27 cellular contexts compared by ENCODE assay signal in the genomic region with DNA sequence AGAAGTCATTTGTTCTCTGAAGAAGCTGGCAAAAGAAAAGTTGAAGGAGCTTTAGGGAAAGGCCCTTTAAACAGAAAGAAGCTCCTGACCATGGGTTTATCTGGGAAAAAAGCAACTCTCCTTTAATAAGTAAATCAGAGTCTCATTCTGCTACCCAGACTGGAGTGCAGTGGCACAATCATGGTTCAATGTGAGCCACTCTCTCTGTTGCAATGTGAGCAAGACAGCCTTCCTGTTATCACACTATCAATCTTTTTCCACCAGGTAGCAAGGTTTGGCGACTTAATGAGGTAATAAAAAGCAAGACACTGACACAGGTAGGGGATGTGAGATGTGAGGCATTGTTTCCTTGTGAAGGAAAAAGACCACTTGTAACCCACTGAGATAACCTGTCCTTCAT.
DNase-seq lines count a peak whose midpoint lies in the region; ATAC-seq and TF ChIP-seq lines count a peak whose summit lies in the region.
"Had no signal": no experiment of that assay in that cellular context is flagged by ENCODE, and none has a peak within 500 bp of the region (broad histone marks: within the 10 kb centered on the region; RNA-seq: fewer than 3 reads in every experiment).

No MANE protein-coding gene starts in this region.

- H3K4me1 Mint-ChIP-seq in chondrocyte (ENCODE audit: low read depth) = peaks cover 49% of the 10 kb centered on the region
- H3K4me1 Mint-ChIP-seq: activated naive CD4-positive, alpha-beta T cell treated with anti-CD3 and anti-CD28 coated beads, Interleukin-2, amount 10 ng/mL, durations not matched to agents 7 days and 5 days; neural crest cell; T-cell had no signal

- no peaks in the 10 kb centered on the region for H3K27me3 Mint-ChIP-seq in chondrocyte (ENCODE audit: low read depth)

- no peak overlapping the region for H3K4me3 Mint-ChIP-seq in chondrocyte (ENCODE audit: unreplicated experiment)
- H3K4me3 Mint-ChIP-seq: activated naive CD4-positive, alpha-beta T cell treated with anti-CD3 and anti-CD28 coated beads, Interleukin-2, amount 10 ng/mL, durations not matched to agents 7 days and 5 days; dendritic cell treated with granulocyte-macrophage colony-stimulating factor and Interleukin-4, amounts not matched to agents 40 ng/mL and 50 ng/mL, for 4 days; neural crest cell; T-cell had no signal

- no peak for ATAC-seq in HG03139 (IDR thresholded peaks at IDR 0.05; ENCODE audit: unreplicated experiment)
- ATAC-seq: T-cell had no signal

- H3K27ac ChIP-seq in esophagus squamous epithelium = peak overlapping the region; percentile 58 to 90 (median 82)
- no peak overlapping the region for H3K27ac ChIP-seq in osteoblast (ENCODE audit: low read depth, low read length)
- H3K27ac ChIP-seq in uterus = peak overlapping the region; percentile 78 to 98
- H3K27ac ChIP-seq: parathyroid adenoma, SJCRH30, upper lobe of left lung had no signal

- no peaks in the 10 kb centered on the region for H3K27me3 ChIP-seq in esophagus squamous epithelium
- H3K27me3 ChIP-seq in osteoblast (ENCODE audit: insufficient read depth, low read length) = no peaks in the 10 kb centered on the region
- no peaks in the 10 kb centered on the region for H3K27me3 ChIP-seq in uterus
- H3K27me3 ChIP-seq: MG63, Peyer's patch, SJCRH30, upper lobe of left lung had no signal

- H3K9me3 ChIP-seq in esophagus squamous epithelium (no peaks in the 10 kb centered on the region), osteoblast (ENCODE audit: low read depth, low read length) (no peaks in the 10 kb centered on the region), uterus (no peaks in the 10 kb centered on the region)
- H3K9me3 ChIP-seq: Caco-2, MG63, Peyer's patch, SJCRH30, upper lobe of left lung had no signal

- H3K4me1 ChIP-seq in esophagus squamous epithelium = peaks cover 0 to 10% (median 3%) of the 10 kb centered on the region in 3 donors
- peaks cover 8% of the 10 kb centered on the region for H3K4me1 ChIP-seq in osteoblast (ENCODE audit: insufficient read depth, low read length)
- H3K4me1 ChIP-seq in uterus = no peaks in the 10 kb centered on the region
- H3K4me1 ChIP-seq: Caco-2, parathyroid adenoma, Peyer's patch, SJCRH30, upper lobe of left lung had no signal

- H3K9me3 Mint-ChIP-seq in chondrocyte (ENCODE audit: low read depth) = no peaks in the 10 kb centered on the region
- H3K9me3 Mint-ChIP-seq: activated naive CD4-positive, alpha-beta T cell treated with anti-CD3 and anti-CD28 coated beads, Interleukin-2, amount 10 ng/mL, durations not matched to agents 7 days and 5 days; neural crest cell had no signal

- TF ChIP-seq POLR2A in esophagus squamous epithelium (IDR thresholded peaks at IDR 0.05) (no peak), uterus (IDR thresholded peaks at IDR 0.05) (no peak)

- H3K79me2 ChIP-seq in osteoblast (ENCODE audit: insufficient read depth, low read length) = no peaks in the 10 kb centered on the region
- H3K79me2 ChIP-seq: parathyroid adenoma had no signal

- peak overlapping the region; percentile 19 for H2AFZ ChIP-seq in osteoblast (ENCODE audit: low read length)
- H2AFZ ChIP-seq: parathyroid adenoma had no signal

- intact Hi-C loops in esophagus squamous epithelium (cut with DNase I) (no loop called here), uterus (cut with DNase I; ENCODE audit: low total_unique reads) (no loop called here)

- DNase-seq in chondrocyte (ENCODE audit: low spot score) (no peak), esophagus squamous epithelium (lab: John Stamatoyannopoulos, UW) (no peak), osteoblast (ENCODE audit: insufficient read length, low spot score, missing footprints) (no peak), uterus (no peak), NCI-H1048 (lab: John Stamatoyannopoulos, UW) (no peak), D341Med (ENCODE audit: low spot score) (no peak)
- DNase-seq: activated CD4-positive, alpha-beta T cell treated with anti-CD3 and anti-CD28 coated beads, Interleukin-2, amount 50 U/mL, for 4 hours; activated naive CD4-positive, alpha-beta T cell treated with anti-CD3 and anti-CD28 coated beads, Interleukin-2, amount 10 ng/mL, durations not matched to agents 7 days and 5 days; C1 segment of cervical spinal cord; Caco-2; DMS79; GF-D8; glutamatergic neuron; KBM-7; kidney; NCI-H1436; NCI-H345; Peyer's patch; SJCRH30; T-cell; upper lobe of left lung had no signal

- H3K36me3 Mint-ChIP-seq in chondrocyte (ENCODE audit: low read depth) = no peaks in the 10 kb centered on the region
- H3K36me3 Mint-ChIP-seq: activated naive CD4-positive, alpha-beta T cell treated with anti-CD3 and anti-CD28 coated beads, Interleukin-2, amount 10 ng/mL, durations not matched to agents 7 days and 5 days; T-cell had no signal

- H3K27ac Mint-ChIP-seq in chondrocyte (ENCODE audit: unreplicated experiment) = peak overlapping the region; percentile 52
- H3K27ac Mint-ChIP-seq: activated naive CD4-positive, alpha-beta T cell treated with anti-CD3 and anti-CD28 coated beads, Interleukin-2, amount 10 ng/mL, durations not matched to agents 7 days and 5 days; dendritic cell treated with granulocyte-macrophage colony-stimulating factor and Interleukin-4, amounts not matched to agents 40 ng/mL and 50 ng/mL, for 4 days; T-cell had no signal

- H3K4me2 ChIP-seq in osteoblast (ENCODE audit: insufficient read depth, low read length) = no peak overlapping the region

- H3K36me3 ChIP-seq in esophagus squamous epithelium (no peaks in the 10 kb centered on the region), osteoblast (ENCODE audit: insufficient read depth, low read length) (no peaks in the 10 kb centered on the region), uterus (no peaks in the 10 kb centered on the region)
- H3K36me3 ChIP-seq: MG63, Peyer's patch, SJCRH30, upper lobe of left lung had no signal

- H4K20me1 ChIP-seq in osteoblast (ENCODE audit: insufficient read depth, low read length) = no peaks in the 10 kb centered on the region

- WGBS in esophagus squamous epithelium, 2 donors = 67 to 71% methylated on average over 1 of the region's 1 CpG

- TF ChIP-seq CTCF in chondrocyte (IDR thresholded peaks at IDR 0.05) = no peak
- no peak for TF ChIP-seq CTCF in esophagus squamous epithelium (IDR thresholded peaks at IDR 0.05)
- no peak for TF ChIP-seq CTCF in osteoblast (IDR thresholded peaks at IDR 0.05; ENCODE audit: extremely low read depth, low read depth, low read length)
- TF ChIP-seq CTCF in uterus (IDR thresholded peaks at IDR 0.05) = no peak

- H3K4me3 ChIP-seq in esophagus squamous epithelium (peak overlapping the region in 1 of 4 donors; percentile 9), osteoblast (ENCODE audit: insufficient read depth, low read length) (no peak overlapping the region), uterus (no peak overlapping the region)
- H3K4me3 ChIP-seq: lung, MG63, Peyer's patch, SJCRH30, upper lobe of left lung had no signal
